ENCODE assay signal across 9 cellular contexts in genomic region chr2:43110442-43110871, GRCh38.
DNase-seq lines count a peak whose midpoint lies in the region; ATAC-seq and TF ChIP-seq lines count a peak whose summit lies in the region.
"Had no signal": no experiment of that assay in that cellular context is flagged by ENCODE, and none has a peak within 500 bp of the region (broad histone marks: within the 10 kb centered on the region; RNA-seq: fewer than 3 reads in every experiment).

No MANE protein-coding gene starts in this region.

- H3K27me3 Mint-ChIP-seq in dendritic cell treated with granulocyte-macrophage colony-stimulating factor and Interleukin-4, amounts not matched to agents 40 ng/mL and 50 ng/mL, for 4 days, result no peaks in the 10 kb centered on the region
- H3K27me3 Mint-ChIP-seq: activated B cell treated with CpG ODN at 0.5 μM for 24 hours; naive thymus-derived CD4-positive, alpha-beta T cell had no signal

- H3K27ac ChIP-seq in HL-60 (replicated peaks) (peak overlapping the region; percentile 88), lower lobe of right lung (peak overlapping the region; percentile 83), upper lobe of right lung (peak overlapping the region; percentile 1)

- H3K4me1 Mint-ChIP-seq in dendritic cell treated with granulocyte-macrophage colony-stimulating factor and Interleukin-4, amounts not matched to agents 40 ng/mL and 50 ng/mL, for 4 days (ENCODE audit: low read depth), result peaks cover 80% of the 10 kb centered on the region

- H3K36me3 ChIP-seq in lower lobe of right lung (no peaks in the 10 kb centered on the region), upper lobe of right lung (no peaks in the 10 kb centered on the region)

- H3K4me3 ChIP-seq in HL-60 (replicated peaks; ENCODE audit: insufficient read depth, low read length), result no peak overlapping the region
- H3K4me3 ChIP-seq in lower lobe of right lung, result no peak overlapping the region
- no peak overlapping the region for H3K4me3 ChIP-seq in upper lobe of right lung

- H3K36me3 Mint-ChIP-seq in dendritic cell treated with granulocyte-macrophage colony-stimulating factor and Interleukin-4, amounts not matched to agents 40 ng/mL and 50 ng/mL, for 4 days (ENCODE audit: low read depth), result no peaks in the 10 kb centered on the region

- H3K27me3 ChIP-seq in HL-60 (ENCODE audit: insufficient read depth, poor library complexity, severe bottlenecking) (no peaks in the 10 kb centered on the region), lower lobe of right lung (ENCODE audit: low read depth) (no peaks in the 10 kb centered on the region), upper lobe of right lung (no peaks in the 10 kb centered on the region)

- peak overlapping the region; percentile 92 for H3K27ac Mint-ChIP-seq in dendritic cell treated with granulocyte-macrophage colony-stimulating factor and Interleukin-4, amounts not matched to agents 40 ng/mL and 50 ng/mL, for 4 days
- H3K27ac Mint-ChIP-seq: naive thymus-derived CD4-positive, alpha-beta T cell had no signal

- H3K9me3 Mint-ChIP-seq in dendritic cell treated with granulocyte-macrophage colony-stimulating factor and Interleukin-4, amounts not matched to agents 40 ng/mL and 50 ng/mL, for 4 days, result no peaks in the 10 kb centered on the region
- H3K9me3 Mint-ChIP-seq: activated B cell treated with CpG ODN at 0.5 μM for 24 hours had no signal

- ATAC-seq in lower lobe of right lung (peak in 1 of 2 donors; percentile 25), upper lobe of right lung (no peak), GM21723 (IDR thresholded peaks at IDR 0.05; ENCODE audit: unreplicated experiment) (no peak), GM18520 (IDR thresholded peaks at IDR 0.05; ENCODE audit: unreplicated experiment) (no peak)
- ATAC-seq: naive thymus-derived CD4-positive, alpha-beta T cell had no signal

- intact Hi-C loops in dendritic cell treated with granulocyte-macrophage colony-stimulating factor and Interleukin-4, amounts not matched to agents 40 ng/mL and 50 ng/mL, for 4 days (cut with micrococcal nuclease), result no loop called here
- intact Hi-C loops in lower lobe of right lung (cut with DNase I), result no loop called here
- intact Hi-C loops in upper lobe of right lung (cut with DNase I), result no loop called here

- H3K9me3 ChIP-seq in lower lobe of right lung (no peaks in the 10 kb centered on the region), upper lobe of right lung (no peaks in the 10 kb centered on the region)

- H3K4me3 Mint-ChIP-seq in dendritic cell treated with granulocyte-macrophage colony-stimulating factor and Interleukin-4, amounts not matched to agents 40 ng/mL and 50 ng/mL, for 4 days, result no peak overlapping the region
- H3K4me3 Mint-ChIP-seq: activated B cell treated with CpG ODN at 0.5 μM for 24 hours; naive thymus-derived CD4-positive, alpha-beta T cell had no signal

- TF ChIP-seq CTCF in HL-60 (IDR thresholded peaks at IDR 0.05; ENCODE audit: insufficient read depth, low read length) (no peak), lower lobe of right lung (IDR thresholded peaks at IDR 0.05) (no peak), upper lobe of right lung (IDR thresholded peaks at IDR 0.05) (no peak)

- H3K4me1 ChIP-seq in lower lobe of right lung, result peaks cover 63% of the 10 kb centered on the region
- H3K4me1 ChIP-seq in upper lobe of right lung, result peaks cover 59% of the 10 kb centered on the region

- DNase-seq in HL-60 (ENCODE audit: low read depth in 1 of 2, low spot score in 1 of 2), result no peak
- no peak for DNase-seq in lower lobe of right lung
- DNase-seq in upper lobe of right lung, result no peak
- DNase-seq in HCEC 1CT, result no peak
- DNase-seq: activated B cell treated with CpG ODN at 0.5 μM for 24 hours; naive thymus-derived CD4-positive, alpha-beta T cell had no signal

Comparison
In these comparisons a context has a peak if more than half of its experiments do, and no peak if none do; other contexts are left out.
1. H3K27ac ChIP-seq: peak in every context shown above with its lines; median percentile 88 in HL-60; 83 in lower lobe of right lung; 1 in upper lobe of right lung.